Comparison of ENCODE assay signal across 26 cellular contexts in genomic region chr7:107304063-107304462, GRCh38.
"Had no signal": no experiment of that assay in that cellular context is flagged by ENCODE, and none has a peak within 500 bp of the region (broad histone marks: within the 10 kb centered on the region; RNA-seq: fewer than 3 reads in every experiment).

No MANE protein-coding gene starts in this region.

- ATAC-seq: left colon; left lung; natural killer cell; sciatic nerve; stimulated activated memory B cell treated with anti-CD40 and anti-IgM and Interleukin-4, amounts not matched to agents 10 μg/mL and 1 μg/mL and 100 μg/mL, for 72 hours; stimulated activated naive CD8-positive, alpha-beta T cell treated with anti-CD3 and anti-CD28 coated beads, Interleukin-15, amount 100 ng/mL, for 72 hours had no signal

- H3K27ac Mint-ChIP-seq: immature natural killer cell; mesothelial cell of epicardium; natural killer cell; nephron progenitor cell; neural progenitor cell; stimulated activated memory B cell treated with anti-CD40 and anti-IgM and Interleukin-4, amounts not matched to agents 10 μg/mL and 1 μg/mL and 100 μg/mL, for 72 hours; stimulated activated naive CD8-positive, alpha-beta T cell treated with anti-CD3 and anti-CD28 coated beads, Interleukin-15, amount 100 ng/mL, for 72 hours; type B pancreatic cell had no signal

- H3K27me3 Mint-ChIP-seq: naive B cell; stimulated activated memory B cell treated with anti-CD40 and anti-IgM and Interleukin-4, amounts not matched to agents 10 μg/mL and 1 μg/mL and 100 μg/mL, for 72 hours; stimulated activated naive CD8-positive, alpha-beta T cell treated with anti-CD3 and anti-CD28 coated beads, Interleukin-15, amount 100 ng/mL, for 72 hours; type B pancreatic cell had no signal

- H3K27ac ChIP-seq: left lung, neural progenitor cell, neutrophil, parathyroid adenoma, psoas muscle, spleen, tibial nerve, uterus had no signal

- H3K4me1 ChIP-seq: left lung, neural progenitor cell, parathyroid adenoma, tibial nerve, uterus had no signal

- H3K27me3 ChIP-seq: left lung, neural progenitor cell, neutrophil, spleen, tibial nerve, uterus had no signal

- H3K36me3 Mint-ChIP-seq: natural killer cell, neural progenitor cell had no signal

- H3K9me3 ChIP-seq: neutrophil, psoas muscle, uterus had no signal

- H3K9me3 Mint-ChIP-seq: immature natural killer cell; mesothelial cell of epicardium; natural killer cell; nephron progenitor cell; neural progenitor cell; stimulated activated naive CD8-positive, alpha-beta T cell treated with anti-CD3 and anti-CD28 coated beads, Interleukin-15, amount 100 ng/mL, for 72 hours; type B pancreatic cell had no signal

- H3K4me1 Mint-ChIP-seq: mesothelial cell of epicardium; natural killer cell; nephron progenitor cell; neural progenitor cell; stimulated activated naive CD8-positive, alpha-beta T cell treated with anti-CD3 and anti-CD28 coated beads, Interleukin-15, amount 100 ng/mL, for 72 hours had no signal

- H3K4me3 Mint-ChIP-seq: immature natural killer cell; mesothelial cell of epicardium; naive B cell; natural killer cell; nephron progenitor cell; neural progenitor cell; stimulated activated memory B cell treated with anti-CD40 and anti-IgM and Interleukin-4, amounts not matched to agents 10 μg/mL and 1 μg/mL and 100 μg/mL, for 72 hours; stimulated activated naive CD8-positive, alpha-beta T cell treated with anti-CD3 and anti-CD28 coated beads, Interleukin-15, amount 100 ng/mL, for 72 hours; type B pancreatic cell had no signal

- H3K36me3 ChIP-seq: neural progenitor cell, neutrophil, uterus had no signal

- DNase-seq: hypothalamus; immature natural killer cell; kidney; left colon; left lung; mesendoderm; naive B cell; natural killer cell; nephron progenitor cell; occipital lobe; psoas muscle; small intestine; spleen; stimulated activated CD4-positive, alpha-beta T cell treated with anti-CD3 and anti-CD28 coated beads, Interleukin-4, amount 100 ng/mL, for 24 hours; stimulated activated naive CD4-positive, alpha-beta T cell treated with Interleukin-2 at 50 U/mL for 16 hours; stimulated activated naive CD8-positive, alpha-beta T cell treated with anti-CD3 and anti-CD28 coated beads, Interleukin-15, amount 100 ng/mL, for 72 hours; uterus had no signal

- H3K4me3 ChIP-seq: left lung, lung, neural progenitor cell, psoas muscle, spleen, tibial nerve, uterus had no signal
